ENCODE assay signal across 30 cellular contexts in genomic region chr5:6676702-6677101, GRCh38. TPM values are rescaled to one million over a fixed set of nuclear protein-coding genes. Genes with fewer than 3 reads are reported as not detected.
DNase-seq lines count a peak whose midpoint lies in the region; ATAC-seq, FAIRE-seq and TF ChIP-seq lines count a peak whose summit lies in the region.
"Had no signal": no experiment of that assay in that cellular context is flagged by ENCODE, and none has a peak within 500 bp of the region (broad histone marks: within the 10 kb centered on the region; RNA-seq: fewer than 3 reads in every experiment).

No MANE protein-coding gene starts in this region.

- POLR2A ChIA-PET in A549 (lab: Yijun Ruan, JAX) = no interaction called here
- POLR2A ChIA-PET in HEK293 (lab: Yijun Ruan, JAX) = no interaction called here
- POLR2A ChIA-PET in GM10248 (lab: Yijun Ruan, JAX) = no interaction called here
- POLR2A ChIA-PET in Caco-2 (lab: Charles Lee) = no interaction called here

- peaks cover 7% of the 10 kb centered on the region; the same call in 1 of the 3 replicates for H3K9me3 ChIP-seq in A549
- H3K9me3 ChIP-seq in HEK293 (ENCODE audit: control insufficient read depth, insufficient read depth, low read depth, low read length) = no peaks in the 10 kb centered on the region
- H3K9me3 ChIP-seq in Caco-2 = no peaks in the 10 kb centered on the region
- H3K9me3 ChIP-seq: ascending aorta, Peyer's patch, uterus had no signal

- WGBS in A549 (ENCODE audit: missing lambda C conversion rate) = 51% methylated on average over 2 of the region's 2 CpGs

- no peak for DNase-seq in A549 (ENCODE audit: low read depth in 1 of 2, low spot score in 1 of 2)
- peak; percentile 15 for DNase-seq in SW480 (ENCODE audit: low spot score)
- peak; percentile 17 for DNase-seq in iris pigment epithelial cell (ENCODE audit: low read depth)
- DNase-seq in GM10248 (ENCODE audit: extremely low spot score) = no peak
- DNase-seq in Caco-2 = no peak
- DNase-seq: activated CD8-positive, alpha-beta memory T cell treated with anti-CD3 and anti-CD28 coated beads for 24 hours; activated T-cell treated with anti-CD3 and anti-CD28 coated beads, Interleukin-2, amount 50 U/mL, for 72 hours; DMS 273 treated with DMSO at 0.1 percent for 48 hours; Kasumi-1; naive B cell; NCI-H1417 treated with DMSO at 0.1 percent for 48 hours; NCI-H510A treated with DMSO at 0.1 percent for 48 hours; NK-92 treated with Interleukin-12 subunit alpha and Interleukin-12 subunit beta, amount 100 ng/mL, for 24 hours; Peyer's patch; retina; substantia nigra; T-helper 9 cell; uterus had no signal

- no peak for TF ChIP-seq EP300 in A549 (IDR thresholded peaks at IDR 0.05)

- TF ChIP-seq POLR2A in A549 (IDR thresholded peaks at IDR 0.05; ENCODE audit: low read length) = no peak

- no peaks in the 10 kb centered on the region for H3K36me3 Mint-ChIP-seq in Caco-2 (ENCODE audit: insufficient read depth, unreplicated experiment)
- H3K36me3 Mint-ChIP-seq: activated naive CD4-positive, alpha-beta T cell treated with anti-CD3 and anti-CD28 coated beads, Interleukin-2, amount 50 U/mL, for 24 hours had no signal

- ATAC-seq in A549 = no peak
- ATAC-seq in GM21825 (IDR thresholded peaks at IDR 0.05; ENCODE audit: unreplicated experiment) = no peak
- no peak for ATAC-seq in HG03135 (IDR thresholded peaks at IDR 0.05; ENCODE audit: unreplicated experiment)
- ATAC-seq: activated CD4-positive, CD25-positive, alpha-beta regulatory T cell treated with anti-CD3 and anti-CD28 coated beads, Interleukin-2, amount 50 U/mL, for 24 hours; activated T-cell treated with anti-CD3 and anti-CD28 coated beads, Interleukin-2, amount 50 U/mL, for 72 hours had no signal

- no peak overlapping the region for H3K4me3 Mint-ChIP-seq in Caco-2 (ENCODE audit: unreplicated experiment)
- H3K4me3 Mint-ChIP-seq: activated naive CD4-positive, alpha-beta T cell treated with anti-CD3 and anti-CD28 coated beads, Interleukin-2, amount 50 U/mL, for 24 hours; activated T-cell treated with anti-CD3 and anti-CD28 coated beads, Interleukin-2, amount 50 U/mL, for 72 hours had no signal

- H3K4me1 ChIP-seq in A549 (no peaks in the 10 kb centered on the region), HEK293 (ENCODE audit: control insufficient read depth, insufficient read depth, low read length) (no peaks in the 10 kb centered on the region), Caco-2 (no peaks in the 10 kb centered on the region)
- H3K4me1 ChIP-seq: ascending aorta, Peyer's patch, uterus had no signal

- no peaks in the 10 kb centered on the region for H3K9me3 Mint-ChIP-seq in Caco-2 (ENCODE audit: unreplicated experiment)
- H3K9me3 Mint-ChIP-seq: activated naive CD4-positive, alpha-beta T cell treated with anti-CD3 and anti-CD28 coated beads, Interleukin-2, amount 50 U/mL, for 24 hours had no signal

- H3K27me3 ChIP-seq in Caco-2 (replicated peaks; ENCODE audit: control insufficient read depth, insufficient read depth, low read length) = no peaks in the 10 kb centered on the region
- H3K27me3 ChIP-seq: ascending aorta, hepatocyte, Peyer's patch, uterus had no signal

- no TSS peak for BruUV-seq in Caco-2 (replicated peaks; lab: Mats Ljungman, UMichigan)

- H3K4me3 ChIP-seq in A549 (no peak overlapping the region), HEK293 (ENCODE audit: low read depth, low read length) (no peak overlapping the region), Caco-2 (ENCODE audit: low read depth, low read length) (no peak overlapping the region)
- H3K4me3 ChIP-seq: ascending aorta, hepatocyte, Peyer's patch, uterus had no signal

- intact Hi-C loops in Caco-2 (cut with micrococcal nuclease; ENCODE audit: unreplicated experiment) = no loop called here

- FAIRE-seq in A549 (lab: Jason Lieb, UNC) = no peak
- FAIRE-seq: GM12892, GM19239, H1, islet of Langerhans had no signal

- TF ChIP-seq RAD21 in A549 (conservative IDR thresholded peaks at IDR 0.05 in 1 of 2, IDR thresholded peaks at IDR 0.05 in 1 of 2) = no peak

- no peak overlapping the region for H3K27ac Mint-ChIP-seq in Caco-2 (ENCODE audit: unreplicated experiment)
- H3K27ac Mint-ChIP-seq: activated naive CD4-positive, alpha-beta T cell treated with anti-CD3 and anti-CD28 coated beads, Interleukin-2, amount 50 U/mL, for 24 hours; activated T-cell treated with anti-CD3 and anti-CD28 coated beads, Interleukin-2, amount 50 U/mL, for 72 hours; naive B cell had no signal

- TF ChIP-seq CTCF in A549 (IDR thresholded peaks at IDR 0.05) = no peak
- no peak for TF ChIP-seq CTCF in HEK293 (tag by site-specific recombination; IDR thresholded peaks at IDR 0.05)
- no peak for TF ChIP-seq CTCF in GM10248 (IDR thresholded peaks at IDR 0.05; ENCODE audit: control extremely low read depth, extremely low read depth, low read depth, missing control alignments)
- no peak for TF ChIP-seq CTCF in Caco-2 (IDR thresholded peaks at IDR 0.05; ENCODE audit: insufficient read depth in 1 of 2, low read depth in 1 of 2, low read length in 1 of 2, severe bottlenecking in 1 of 2, unreplicated experiment in 1 of 2)

- H3K4me1 Mint-ChIP-seq in Caco-2 (ENCODE audit: low read depth, unreplicated experiment) = no peaks in the 10 kb centered on the region
- H3K4me1 Mint-ChIP-seq: activated naive CD4-positive, alpha-beta T cell treated with anti-CD3 and anti-CD28 coated beads, Interleukin-2, amount 50 U/mL, for 24 hours had no signal

- H3K27ac ChIP-seq in A549 (no peak overlapping the region), HEK293 (ENCODE audit: extremely low read depth, low read depth, low read length) (no peak overlapping the region)
- H3K27ac ChIP-seq: ascending aorta, C4-2B, hepatocyte, Peyer's patch, uterus had no signal

- no peak overlapping the region for H3K4me2 ChIP-seq in A549
- H3K4me2 ChIP-seq: hepatocyte had no signal

- H3K36me3 ChIP-seq in HEK293 (ENCODE audit: control insufficient read depth in 2 of 2, insufficient read depth in 1 of 2, low read length in 2 of 2) (no peaks in the 10 kb centered on the region), Caco-2 (ENCODE audit: control insufficient read depth, insufficient read depth, low read length) (no peaks in the 10 kb centered on the region)
- H3K36me3 ChIP-seq: ascending aorta, Peyer's patch, uterus had no signal

- CTCF ChIA-PET in A549 (lab: Yijun Ruan, JAX) = no interaction called here
- CTCF ChIA-PET in HEK293 (lab: Yijun Ruan, JAX) = no interaction called here
- CTCF ChIA-PET in GM10248 (lab: Yijun Ruan, JAX) = no interaction called here
- CTCF ChIA-PET in Caco-2 (lab: Charles Lee) = no interaction called here

- H3K27me3 Mint-ChIP-seq in Caco-2 (ENCODE audit: insufficient read depth, unreplicated experiment) = peaks cover 2% of the 10 kb centered on the region

TF ChIP-seq in A549, 52 proteins besides CTCF, POLR2A, EP300 and RAD21:
- TF ChIP-seq FOSL2 (IDR thresholded peaks at IDR 0.05) (0 out of 2 replicates have a peak, but pooled peaks have one; percentile 8), FOSL2 (CRISPR knock-in tag; IDR thresholded peaks at IDR 0.05) (peak; percentile 30; the same call in 1 of the 2 replicates), ATOH8 (CRISPR knock-in tag; IDR thresholded peaks at IDR 0.05; ENCODE audit: low read depth) (no peak)

TF ChIP-seq in HEK293, 187 proteins besides CTCF, POLR2A, EP300 and RAD21 (continues in another document):
- TF ChIP-seq OSR2 (tag by site-specific recombination; IDR thresholded peaks at IDR 0.05) (no peak), SCRT2 (tag by site-specific recombination; IDR thresholded peaks at IDR 0.05) (peak; percentile 81)

RNA-seq across cellular contexts. Expression of gene TENT4A, which starts 36.5 kb away (rescaled TPM):
- polyA plus RNA-seq in A549 (2011; rRNA removed) (7.2 and 11.8 TPM in 2 replicates), A549 (2017; fragmentation: RNase III; extraction: RNeasy Plus Mini Kit Qiagen cat#74134 plus additional on column Dnase treatment) (15.2 to 18.8 TPM (median 16.4 TPM) in 3 replicates)
- polyA plus RNA-seq in A549 (2012; cell fraction: cytosol; rRNA removed) = 7.1 and 10.0 TPM in 2 replicates
- 56.3 and 66.3 TPM in 2 replicates for polyA plus RNA-seq in A549 (2012; cell fraction: nucleus; rRNA removed)
- 16.8 and 17.7 TPM in 2 replicates for polyA minus RNA-seq in A549 (2011; rRNA and poly(A)+ RNA removed)
- 32.3 and 36.7 TPM in 2 replicates for total RNA-seq in Caco-2 (2022)

RNA-seq across cellular contexts. Expression of gene SRD5A1, which starts 43.5 kb away (rescaled TPM):
- polyA plus RNA-seq in A549 (2011; rRNA removed) = 25.4 and 28.1 TPM in 2 replicates
- 27.4 and 35.4 TPM in 2 replicates for polyA plus RNA-seq in A549 (2012; cell fraction: cytosol; rRNA removed)
- polyA plus RNA-seq in A549 (2012; cell fraction: nucleus; rRNA removed) = 33.2 and 41.8 TPM in 2 replicates
- polyA plus RNA-seq in A549 (2017; fragmentation: RNase III; extraction: RNeasy Plus Mini Kit Qiagen cat#74134 plus additional on column Dnase treatment) = 9.7 to 12.2 TPM (median 11.1 TPM) in 3 replicates
- 18.2 and 18.8 TPM in 2 replicates for polyA minus RNA-seq in A549 (2011; rRNA and poly(A)+ RNA removed)
- total RNA-seq in Caco-2 (2022) = 19.4 and 22.0 TPM in 2 replicates

RNA-seq across cellular contexts. Expression of gene NSUN2, which starts 43.9 kb away (rescaled TPM):
- 91.3 and 95.7 TPM in 2 replicates for polyA plus RNA-seq in A549 (2011; rRNA removed)
- polyA plus RNA-seq in A549 (2012; cell fraction: cytosol; rRNA removed) = 83.4 and 88.1 TPM in 2 replicates
- 111 and 138 TPM in 2 replicates for polyA plus RNA-seq in A549 (2012; cell fraction: nucleus; rRNA removed)
- polyA plus RNA-seq in A549 (2017; fragmentation: RNase III; extraction: RNeasy Plus Mini Kit Qiagen cat#74134 plus additional on column Dnase treatment) = 99.4 to 109 TPM (median 101 TPM) in 3 replicates
- polyA minus RNA-seq in A549 (2011; rRNA and poly(A)+ RNA removed) = 52.3 and 55.6 TPM in 2 replicates
- total RNA-seq in Caco-2 (2022) = 93.8 and 105 TPM in 2 replicates

Comparison
In these comparisons a context has a peak if more than half of its experiments do, and no peak if none do; other contexts are left out.
1. DNase-seq: peak in SW480 (single experiment) and iris pigment epithelial cell (single experiment); none in A549 (0 of 2), GM10248 (single experiment) and Caco-2 (0 of 2).